In genomic region chr17:63444457-63444856, GRCh38 we compare ENCODE assay signal across 15 cellular contexts. TPM values are rescaled to one million over a fixed set of nuclear protein-coding genes. Genes with fewer than 3 reads are reported as not detected.
DNase-seq lines count a peak whose midpoint lies in the region; ATAC-seq and TF ChIP-seq lines count a peak whose summit lies in the region.
"Had no signal": no experiment of that assay in that cellular context is flagged by ENCODE, and none has a peak within 500 bp of the region (broad histone marks: within the 10 kb centered on the region; RNA-seq: fewer than 3 reads in every experiment).

No MANE protein-coding gene starts in this region.

- peaks cover 45% of the 10 kb centered on the region for H3K4me1 ChIP-seq in BE2C

- no peaks in the 10 kb centered on the region for H3K9me3 ChIP-seq in BE2C
- H3K9me3 ChIP-seq: psoas muscle, suprapubic skin had no signal

- in situ Hi-C loops in G401 (cut with HindIII; ENCODE audit: low sequenced_read_pairs): no loop called here

- H3K4me1 Mint-ChIP-seq in activated CD8-positive, alpha-beta T cell treated with anti-CD3 and anti-CD28 coated beads for 36 hours (ENCODE audit: low read depth): peaks cover 26% of the 10 kb centered on the region
- peaks cover 35% of the 10 kb centered on the region for H3K4me1 Mint-ChIP-seq in activated CD8-positive, alpha-beta T cell treated with anti-CD3 and anti-CD28 coated beads, Interleukin-2, amount 10 ng/mL, durations not matched to agents 7 days and 5 days (ENCODE audit: low read depth)
- peaks cover 34 to 55% (median 39%) of the 10 kb centered on the region in 3 donors for H3K4me1 Mint-ChIP-seq in T-cell
- peaks cover 33 to 43% of the 10 kb centered on the region in 2 donors for H3K4me1 Mint-ChIP-seq in immature natural killer cell
- H3K4me1 Mint-ChIP-seq in stimulated activated effector memory CD8-positive, alpha-beta T cell treated with anti-CD3 and anti-CD28 coated beads, Interleukin-12 subunit alpha, Interleukin-12 subunit beta, amount 100 ng/mL, for 72 hours: peaks cover 47% of the 10 kb centered on the region

- H3K4me3 Mint-ChIP-seq in activated CD8-positive, alpha-beta T cell treated with anti-CD3 and anti-CD28 coated beads for 36 hours: no peak overlapping the region
- H3K4me3 Mint-ChIP-seq in activated CD8-positive, alpha-beta T cell treated with anti-CD3 and anti-CD28 coated beads, Interleukin-2, amount 10 ng/mL, durations not matched to agents 7 days and 5 days: no peak overlapping the region
- H3K4me3 Mint-ChIP-seq in T-cell (peak overlapping the region; percentile 70 to 82 (median 76)), immature natural killer cell (peak overlapping the region; percentile 75 to 85 (median 84))
- H3K4me3 Mint-ChIP-seq in stimulated activated effector memory CD8-positive, alpha-beta T cell treated with anti-CD3 and anti-CD28 coated beads, Interleukin-12 subunit alpha, Interleukin-12 subunit beta, amount 100 ng/mL, for 72 hours: peak overlapping the region; percentile 69

- intact Hi-C loops in activated CD8-positive, alpha-beta T cell treated with anti-CD3 and anti-CD28 coated beads for 36 hours (cut with micrococcal nuclease): loop anchor here (5.0 kb wide), 1 partner anchor 168 kb away; no protein-coding TSS in a partner anchor

- peaks cover 3% of the 10 kb centered on the region for H3K27me3 Mint-ChIP-seq in activated CD8-positive, alpha-beta T cell treated with anti-CD3 and anti-CD28 coated beads for 36 hours
- H3K27me3 Mint-ChIP-seq in activated CD8-positive, alpha-beta T cell treated with anti-CD3 and anti-CD28 coated beads, Interleukin-2, amount 10 ng/mL, durations not matched to agents 7 days and 5 days (ENCODE audit: low read depth): peaks cover 18% of the 10 kb centered on the region
- H3K27me3 Mint-ChIP-seq in T-cell (no peaks in the 10 kb centered on the region), immature natural killer cell (ENCODE audit: low read depth in 3 of 3) (peaks cover 7 to 15% (median 10%) of the 10 kb centered on the region in 3 donors)

- no peak for DNase-seq in activated CD8-positive, alpha-beta T cell treated with anti-CD3 and anti-CD28 coated beads for 36 hours
- no peak for DNase-seq in activated CD8-positive, alpha-beta T cell treated with anti-CD3 and anti-CD28 coated beads, Interleukin-2, amount 10 ng/mL, durations not matched to agents 7 days and 5 days
- no peak for DNase-seq in T-cell
- DNase-seq in immature natural killer cell: no peak
- no peak for DNase-seq in stimulated activated effector memory CD8-positive, alpha-beta T cell treated with anti-CD3 and anti-CD28 coated beads, Interleukin-12 subunit alpha, Interleukin-12 subunit beta, amount 100 ng/mL, for 72 hours (ENCODE audit: low spot score in 2 of 2)
- DNase-seq in NK-92 (lab: John Stamatoyannopoulos, UW; ENCODE audit: unreplicated experiment): no peak
- DNase-seq in BE2C: no peak
- no peak for DNase-seq in G401 (ENCODE audit: low spot score)
- DNase-seq: ACHN; activated CD4-positive, CD25-positive, alpha-beta regulatory T cell; GF-D8; NCI-H1436 treated with DMSO at 0.1 percent for 48 hours; NCI-H446 treated with DMSO at 0.1 percent for 48 hours; psoas muscle had no signal

- ATAC-seq in activated CD8-positive, alpha-beta T cell treated with anti-CD3 and anti-CD28 coated beads for 36 hours: no peak
- ATAC-seq in activated CD8-positive, alpha-beta T cell treated with anti-CD3 and anti-CD28 coated beads, Interleukin-2, amount 10 ng/mL, durations not matched to agents 7 days and 5 days: no peak
- no peak for ATAC-seq in T-cell (replicated peaks in 1 of 4)
- ATAC-seq in stimulated activated effector memory CD8-positive, alpha-beta T cell treated with anti-CD3 and anti-CD28 coated beads, Interleukin-12 subunit alpha, Interleukin-12 subunit beta, amount 100 ng/mL, for 72 hours: no peak
- ATAC-seq: psoas muscle had no signal

- no peaks in the 10 kb centered on the region for H3K9me3 Mint-ChIP-seq in activated CD8-positive, alpha-beta T cell treated with anti-CD3 and anti-CD28 coated beads for 36 hours
- H3K9me3 Mint-ChIP-seq in activated CD8-positive, alpha-beta T cell treated with anti-CD3 and anti-CD28 coated beads, Interleukin-2, amount 10 ng/mL, durations not matched to agents 7 days and 5 days (ENCODE audit: insufficient read depth): no peaks in the 10 kb centered on the region
- H3K9me3 Mint-ChIP-seq in T-cell: no peaks in the 10 kb centered on the region
- H3K9me3 Mint-ChIP-seq in immature natural killer cell: no peaks in the 10 kb centered on the region
- no peaks in the 10 kb centered on the region for H3K9me3 Mint-ChIP-seq in stimulated activated effector memory CD8-positive, alpha-beta T cell treated with anti-CD3 and anti-CD28 coated beads, Interleukin-12 subunit alpha, Interleukin-12 subunit beta, amount 100 ng/mL, for 72 hours

- POLR2A ChIA-PET in activated CD8-positive, alpha-beta T cell treated with anti-CD3 and anti-CD28 coated beads for 36 hours (lab: Charles Lee): interaction anchor here (0.7 to 1.4 kb wide), 5 partner anchors 10 to 168 kb away, joined by 3 read pairs; no protein-coding TSS in a partner anchor
- POLR2A ChIA-PET in activated CD8-positive, alpha-beta T cell treated with anti-CD3 and anti-CD28 coated beads, Interleukin-2, amount 10 ng/mL, durations not matched to agents 7 days and 5 days (lab: Charles Lee): no interaction called here
- POLR2A ChIA-PET in T-cell (lab: Charles Lee): no interaction called here

- TF ChIP-seq CTCF in activated CD8-positive, alpha-beta T cell treated with anti-CD3 and anti-CD28 coated beads for 36 hours (IDR thresholded peaks at IDR 0.05): no peak
- no peak for TF ChIP-seq CTCF in BE2C (IDR thresholded peaks at IDR 0.05; ENCODE audit: low read depth, low read length)

- H3K36me3 ChIP-seq in BE2C: no peaks in the 10 kb centered on the region

- no peaks in the 10 kb centered on the region for H3K27me3 ChIP-seq in BE2C
- H3K27me3 ChIP-seq: suprapubic skin had no signal

- CTCF ChIA-PET in activated CD8-positive, alpha-beta T cell treated with anti-CD3 and anti-CD28 coated beads for 36 hours (lab: Charles Lee): interaction anchor here (0.8 to 6.5 kb wide), 6 partner anchors 9 to 167 kb away, joined by 3 to 58 read pairs (median 13); partner anchors contain the start of gene ACE
- CTCF ChIA-PET in activated CD8-positive, alpha-beta T cell treated with anti-CD3 and anti-CD28 coated beads, Interleukin-2, amount 10 ng/mL, durations not matched to agents 7 days and 5 days (lab: Charles Lee): interaction anchor here (0.9 to 3.8 kb wide), 13 partner anchors 9 to 177 kb away, joined by 3 to 20 read pairs (median 3); partner anchors contain the start of gene MAP3K3
- CTCF ChIA-PET in T-cell (lab: Charles Lee): interaction anchor here in 1 of 2 donors (0.7 to 2.5 kb wide), 4 partner anchors 9 to 330 kb away, joined by 4 to 13 read pairs (median 9); partner anchors contain the start of genes DDX42 and MAP3K3

- H3K4me3 ChIP-seq in BE2C (ENCODE audit: low read depth, low read length): no peak overlapping the region
- H3K4me3 ChIP-seq: psoas muscle had no signal

- peak overlapping the region; percentile 7 for H3K27ac Mint-ChIP-seq in activated CD8-positive, alpha-beta T cell treated with anti-CD3 and anti-CD28 coated beads for 36 hours
- no peak overlapping the region for H3K27ac Mint-ChIP-seq in activated CD8-positive, alpha-beta T cell treated with anti-CD3 and anti-CD28 coated beads, Interleukin-2, amount 10 ng/mL, durations not matched to agents 7 days and 5 days
- H3K27ac Mint-ChIP-seq in T-cell (peak overlapping the region; percentile 92 to 95), immature natural killer cell (peak overlapping the region; percentile 53 to 91 (median 78))
- peak overlapping the region; percentile 91 for H3K27ac Mint-ChIP-seq in stimulated activated effector memory CD8-positive, alpha-beta T cell treated with anti-CD3 and anti-CD28 coated beads, Interleukin-12 subunit alpha, Interleukin-12 subunit beta, amount 100 ng/mL, for 72 hours

- H3K36me3 Mint-ChIP-seq in activated CD8-positive, alpha-beta T cell treated with anti-CD3 and anti-CD28 coated beads for 36 hours (ENCODE audit: low read depth): no peaks in the 10 kb centered on the region
- no peaks in the 10 kb centered on the region for H3K36me3 Mint-ChIP-seq in activated CD8-positive, alpha-beta T cell treated with anti-CD3 and anti-CD28 coated beads, Interleukin-2, amount 10 ng/mL, durations not matched to agents 7 days and 5 days (ENCODE audit: low read depth)
- H3K36me3 Mint-ChIP-seq in T-cell: no peaks in the 10 kb centered on the region
- peaks cover 0 to 4% (median 2%) of the 10 kb centered on the region in 3 donors for H3K36me3 Mint-ChIP-seq in immature natural killer cell
- peaks cover 12% of the 10 kb centered on the region for H3K36me3 Mint-ChIP-seq in stimulated activated effector memory CD8-positive, alpha-beta T cell treated with anti-CD3 and anti-CD28 coated beads, Interleukin-12 subunit alpha, Interleukin-12 subunit beta, amount 100 ng/mL, for 72 hours

RNA-seq across cellular contexts. Expression of gene CYB561, which starts 1.6 kb away (rescaled TPM):
- total RNA-seq in activated CD8-positive, alpha-beta T cell treated with anti-CD3 and anti-CD28 coated beads for 36 hours: 1 to 10 TPM; 1.5 to 2.2 TPM
- 1 to 10 TPM; 2.0 to 2.4 TPM for total RNA-seq in activated CD8-positive, alpha-beta T cell treated with anti-CD3 and anti-CD28 coated beads, Interleukin-2, amount 10 ng/mL, durations not matched to agents 7 days and 5 days
- 10 to 100 TPM; 15.5 to 64.1 (median 34.0) TPM for total RNA-seq in T-cell
- polyA plus RNA-seq in immature natural killer cell: 10 to 100 TPM; 13.7 to 22.4 (median 21.0) TPM
- polyA plus RNA-seq in BE2C (2012; ENCODE audit: insufficient read depth, insufficient read length, low read depth): 212 TPM
- 1.5 TPM in 1 of 2 replicates, not detected in the other for total RNA-seq in G401 (2014; rRNA removed; shearing (Covaris generic))

RNA-seq across cellular contexts. Expression of gene ACE, which starts 32.4 kb away (rescaled TPM):
- total RNA-seq in activated CD8-positive, alpha-beta T cell treated with anti-CD3 and anti-CD28 coated beads for 36 hours: under 1 TPM; 0.36 to 0.51 TPM
- under 1 TPM in 1 of 2 experiments, not detected in 1; 0.18 TPM for total RNA-seq in activated CD8-positive, alpha-beta T cell treated with anti-CD3 and anti-CD28 coated beads, Interleukin-2, amount 10 ng/mL, durations not matched to agents 7 days and 5 days
- 10 to 100 TPM in 3 of 5 donors, 1 to 10 TPM in 2; 4.1 to 37.0 (median 12.8) TPM for total RNA-seq in T-cell
- polyA plus RNA-seq in immature natural killer cell: under 1 TPM in 1 of 3 donors, not detected in 2; 0.28 TPM
- polyA plus RNA-seq in BE2C (2012; ENCODE audit: insufficient read depth, insufficient read length, low read depth): 138 TPM
- 1.1 and 2.4 TPM in 2 replicates for total RNA-seq in G401 (2014; rRNA removed; shearing (Covaris generic))

Comparison
In these comparisons a context has a peak if more than half of its experiments do, and no peak if none do; other contexts are left out.
1. H3K4me3 Mint-ChIP-seq: peak in T-cell (3 of 3), immature natural killer cell (5 of 5) and stimulated activated effector memory CD8-positive, alpha-beta T cell treated with anti-CD3 and anti-CD28 coated beads, Interleukin-12 subunit alpha, Interleukin-12 subunit beta, amount 100 ng/mL, for 72 hours (single experiment); none in activated CD8-positive, alpha-beta T cell treated with anti-CD3 and anti-CD28 coated beads for 36 hours (single experiment) and activated CD8-positive, alpha-beta T cell treated with anti-CD3 and anti-CD28 coated beads, Interleukin-2, amount 10 ng/mL, durations not matched to agents 7 days and 5 days (single experiment).